In the genomic region with DNA sequence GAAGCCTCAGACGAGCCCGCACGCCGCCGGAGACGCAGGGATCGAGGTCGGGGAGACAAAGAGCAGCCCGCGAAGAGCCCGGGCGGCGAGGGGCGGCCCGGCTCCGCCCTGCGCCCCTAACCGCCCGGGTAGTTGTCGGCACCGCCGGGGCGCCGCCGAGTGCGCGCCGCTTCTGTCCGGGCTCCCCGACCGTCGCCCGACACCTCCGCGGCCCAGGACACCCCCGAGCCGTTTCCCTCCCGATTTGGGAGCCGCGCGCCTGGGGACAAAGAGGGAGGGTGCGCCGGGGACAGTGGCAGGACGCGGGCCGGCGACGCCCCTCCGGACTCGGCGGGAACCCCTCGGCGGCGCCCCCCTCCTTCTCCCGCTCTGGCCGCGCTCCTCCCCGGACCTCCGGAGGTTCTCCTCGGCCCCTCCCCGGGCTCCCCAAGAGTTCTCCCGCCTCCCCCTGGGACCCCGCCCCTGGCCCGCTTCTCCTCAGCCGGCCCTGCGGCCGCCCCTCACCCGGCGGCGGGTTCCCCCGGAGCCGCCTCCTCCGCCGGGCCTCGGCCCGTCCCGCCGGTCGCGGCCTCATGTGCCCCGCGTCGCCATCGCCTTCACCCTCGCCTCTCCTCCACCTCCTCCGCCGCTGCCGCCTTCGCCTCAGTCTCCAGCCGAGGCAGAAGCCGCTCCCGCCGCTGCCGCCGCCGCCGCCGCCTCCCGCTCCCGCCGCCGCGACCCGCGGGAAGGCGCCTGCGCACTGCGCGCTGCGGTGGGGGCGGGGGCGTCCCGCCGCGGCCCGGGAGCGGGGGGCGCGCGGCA, we compare ENCODE assay signal across 1 cellular context.
TF ChIP-seq lines count a peak whose summit lies in the region.

A gene (minus strand): TSS at position 730 of the 801 bp plus-strand sequence. CDS start 24,470 bp downstream, outside the sequence.

TF ChIP-seq in HepG2, 621 proteins besides CTCF, POLR2A, EP300 and RAD21 (continued from another document):
- TF ChIP-seq, protein P1, sequence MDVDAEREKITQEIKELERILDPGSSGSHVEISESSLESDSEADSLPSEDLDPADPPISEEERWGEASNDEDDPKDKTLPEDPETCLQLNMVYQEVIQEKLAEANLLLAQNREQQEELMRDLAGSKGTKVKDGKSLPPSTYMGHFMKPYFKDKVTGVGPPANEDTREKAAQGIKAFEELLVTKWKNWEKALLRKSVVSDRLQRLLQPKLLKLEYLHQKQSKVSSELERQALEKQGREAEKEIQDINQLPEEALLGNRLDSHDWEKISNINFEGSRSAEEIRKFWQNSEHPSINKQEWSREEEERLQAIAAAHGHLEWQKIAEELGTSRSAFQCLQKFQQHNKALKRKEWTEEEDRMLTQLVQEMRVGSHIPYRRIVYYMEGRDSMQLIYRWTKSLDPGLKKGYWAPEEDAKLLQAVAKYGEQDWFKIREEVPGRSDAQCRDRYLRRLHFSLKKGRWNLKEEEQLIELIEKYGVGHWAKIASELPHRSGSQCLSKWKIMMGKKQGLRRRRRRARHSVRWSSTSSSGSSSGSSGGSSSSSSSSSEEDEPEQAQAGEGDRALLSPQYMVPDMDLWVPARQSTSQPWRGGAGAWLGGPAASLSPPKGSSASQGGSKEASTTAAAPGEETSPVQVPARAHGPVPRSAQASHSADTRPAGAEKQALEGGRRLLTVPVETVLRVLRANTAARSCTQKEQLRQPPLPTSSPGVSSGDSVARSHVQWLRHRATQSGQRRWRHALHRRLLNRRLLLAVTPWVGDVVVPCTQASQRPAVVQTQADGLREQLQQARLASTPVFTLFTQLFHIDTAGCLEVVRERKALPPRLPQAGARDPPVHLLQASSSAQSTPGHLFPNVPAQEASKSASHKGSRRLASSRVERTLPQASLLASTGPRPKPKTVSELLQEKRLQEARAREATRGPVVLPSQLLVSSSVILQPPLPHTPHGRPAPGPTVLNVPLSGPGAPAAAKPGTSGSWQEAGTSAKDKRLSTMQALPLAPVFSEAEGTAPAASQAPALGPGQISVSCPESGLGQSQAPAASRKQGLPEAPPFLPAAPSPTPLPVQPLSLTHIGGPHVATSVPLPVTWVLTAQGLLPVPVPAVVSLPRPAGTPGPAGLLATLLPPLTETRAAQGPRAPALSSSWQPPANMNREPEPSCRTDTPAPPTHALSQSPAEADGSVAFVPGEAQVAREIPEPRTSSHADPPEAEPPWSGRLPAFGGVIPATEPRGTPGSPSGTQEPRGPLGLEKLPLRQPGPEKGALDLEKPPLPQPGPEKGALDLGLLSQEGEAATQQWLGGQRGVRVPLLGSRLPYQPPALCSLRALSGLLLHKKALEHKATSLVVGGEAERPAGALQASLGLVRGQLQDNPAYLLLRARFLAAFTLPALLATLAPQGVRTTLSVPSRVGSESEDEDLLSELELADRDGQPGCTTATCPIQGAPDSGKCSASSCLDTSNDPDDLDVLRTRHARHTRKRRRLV (CRISPR knock-in tag; IDR thresholded peaks at IDR 0.05) = no peak
- TF ChIP-seq ISL2 (CRISPR knock-in tag; IDR thresholded peaks at IDR 0.05) = no peak
- TF ChIP-seq ZMYM4 (CRISPR knock-in tag; IDR thresholded peaks at IDR 0.05) = no peak
- TF ChIP-seq ZSCAN21 (CRISPR knock-in tag; IDR thresholded peaks at IDR 0.05; ENCODE audit: borderline replicate concordance) = no peak
- TF ChIP-seq CEBPB (IDR thresholded peaks at IDR 0.05; ENCODE audit: borderline replicate concordance, low read depth, low read length) = no peak
- TF ChIP-seq CEBPG (CRISPR knock-in tag; IDR thresholded peaks at IDR 0.05) = no peak
- TF ChIP-seq, protein P2, sequence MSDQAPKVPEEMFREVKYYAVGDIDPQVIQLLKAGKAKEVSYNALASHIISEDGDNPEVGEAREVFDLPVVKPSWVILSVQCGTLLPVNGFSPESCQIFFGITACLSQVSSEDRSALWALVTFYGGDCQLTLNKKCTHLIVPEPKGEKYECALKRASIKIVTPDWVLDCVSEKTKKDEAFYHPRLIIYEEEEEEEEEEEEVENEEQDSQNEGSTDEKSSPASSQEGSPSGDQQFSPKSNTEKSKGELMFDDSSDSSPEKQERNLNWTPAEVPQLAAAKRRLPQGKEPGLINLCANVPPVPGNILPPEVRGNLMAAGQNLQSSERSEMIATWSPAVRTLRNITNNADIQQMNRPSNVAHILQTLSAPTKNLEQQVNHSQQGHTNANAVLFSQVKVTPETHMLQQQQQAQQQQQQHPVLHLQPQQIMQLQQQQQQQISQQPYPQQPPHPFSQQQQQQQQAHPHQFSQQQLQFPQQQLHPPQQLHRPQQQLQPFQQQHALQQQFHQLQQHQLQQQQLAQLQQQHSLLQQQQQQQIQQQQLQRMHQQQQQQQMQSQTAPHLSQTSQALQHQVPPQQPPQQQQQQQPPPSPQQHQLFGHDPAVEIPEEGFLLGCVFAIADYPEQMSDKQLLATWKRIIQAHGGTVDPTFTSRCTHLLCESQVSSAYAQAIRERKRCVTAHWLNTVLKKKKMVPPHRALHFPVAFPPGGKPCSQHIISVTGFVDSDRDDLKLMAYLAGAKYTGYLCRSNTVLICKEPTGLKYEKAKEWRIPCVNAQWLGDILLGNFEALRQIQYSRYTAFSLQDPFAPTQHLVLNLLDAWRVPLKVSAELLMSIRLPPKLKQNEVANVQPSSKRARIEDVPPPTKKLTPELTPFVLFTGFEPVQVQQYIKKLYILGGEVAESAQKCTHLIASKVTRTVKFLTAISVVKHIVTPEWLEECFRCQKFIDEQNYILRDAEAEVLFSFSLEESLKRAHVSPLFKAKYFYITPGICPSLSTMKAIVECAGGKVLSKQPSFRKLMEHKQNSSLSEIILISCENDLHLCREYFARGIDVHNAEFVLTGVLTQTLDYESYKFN (CRISPR knock-in tag; conservative IDR thresholded peaks at IDR 0.05) = no peak
- no peak for TF ChIP-seq ZNF484 (CRISPR knock-in tag; IDR thresholded peaks at IDR 0.05; ENCODE audit: borderline replicate concordance, low read depth)
- TF ChIP-seq, protein P3, sequence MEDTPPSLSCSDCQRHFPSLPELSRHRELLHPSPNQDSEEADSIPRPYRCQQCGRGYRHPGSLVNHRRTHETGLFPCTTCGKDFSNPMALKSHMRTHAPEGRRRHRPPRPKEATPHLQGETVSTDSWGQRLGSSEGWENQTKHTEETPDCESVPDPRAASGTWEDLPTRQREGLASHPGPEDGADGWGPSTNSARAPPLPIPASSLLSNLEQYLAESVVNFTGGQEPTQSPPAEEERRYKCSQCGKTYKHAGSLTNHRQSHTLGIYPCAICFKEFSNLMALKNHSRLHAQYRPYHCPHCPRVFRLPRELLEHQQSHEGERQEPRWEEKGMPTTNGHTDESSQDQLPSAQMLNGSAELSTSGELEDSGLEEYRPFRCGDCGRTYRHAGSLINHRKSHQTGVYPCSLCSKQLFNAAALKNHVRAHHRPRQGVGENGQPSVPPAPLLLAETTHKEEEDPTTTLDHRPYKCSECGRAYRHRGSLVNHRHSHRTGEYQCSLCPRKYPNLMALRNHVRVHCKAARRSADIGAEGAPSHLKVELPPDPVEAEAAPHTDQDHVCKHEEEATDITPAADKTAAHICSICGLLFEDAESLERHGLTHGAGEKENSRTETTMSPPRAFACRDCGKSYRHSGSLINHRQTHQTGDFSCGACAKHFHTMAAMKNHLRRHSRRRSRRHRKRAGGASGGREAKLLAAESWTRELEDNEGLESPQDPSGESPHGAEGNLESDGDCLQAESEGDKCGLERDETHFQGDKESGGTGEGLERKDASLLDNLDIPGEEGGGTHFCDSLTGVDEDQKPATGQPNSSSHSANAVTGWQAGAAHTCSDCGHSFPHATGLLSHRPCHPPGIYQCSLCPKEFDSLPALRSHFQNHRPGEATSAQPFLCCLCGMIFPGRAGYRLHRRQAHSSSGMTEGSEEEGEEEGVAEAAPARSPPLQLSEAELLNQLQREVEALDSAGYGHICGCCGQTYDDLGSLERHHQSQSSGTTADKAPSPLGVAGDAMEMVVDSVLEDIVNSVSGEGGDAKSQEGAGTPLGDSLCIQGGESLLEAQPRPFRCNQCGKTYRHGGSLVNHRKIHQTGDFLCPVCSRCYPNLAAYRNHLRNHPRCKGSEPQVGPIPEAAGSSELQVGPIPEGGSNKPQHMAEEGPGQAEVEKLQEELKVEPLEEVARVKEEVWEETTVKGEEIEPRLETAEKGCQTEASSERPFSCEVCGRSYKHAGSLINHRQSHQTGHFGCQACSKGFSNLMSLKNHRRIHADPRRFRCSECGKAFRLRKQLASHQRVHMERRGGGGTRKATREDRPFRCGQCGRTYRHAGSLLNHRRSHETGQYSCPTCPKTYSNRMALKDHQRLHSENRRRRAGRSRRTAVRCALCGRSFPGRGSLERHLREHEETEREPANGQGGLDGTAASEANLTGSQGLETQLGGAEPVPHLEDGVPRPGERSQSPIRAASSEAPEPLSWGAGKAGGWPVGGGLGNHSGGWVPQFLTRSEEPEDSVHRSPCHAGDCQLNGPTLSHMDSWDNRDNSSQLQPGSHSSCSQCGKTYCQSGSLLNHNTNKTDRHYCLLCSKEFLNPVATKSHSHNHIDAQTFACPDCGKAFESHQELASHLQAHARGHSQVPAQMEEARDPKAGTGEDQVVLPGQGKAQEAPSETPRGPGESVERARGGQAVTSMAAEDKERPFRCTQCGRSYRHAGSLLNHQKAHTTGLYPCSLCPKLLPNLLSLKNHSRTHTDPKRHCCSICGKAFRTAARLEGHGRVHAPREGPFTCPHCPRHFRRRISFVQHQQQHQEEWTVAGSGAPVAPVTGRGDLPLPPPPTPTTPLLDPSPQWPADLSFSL (CRISPR knock-in tag; IDR thresholded peaks at IDR 0.05) = no peak
TF ChIP-seq in HepG2: peak in this region for 29.
